6 cellular contexts compared by ENCODE assay signal in genomic region chr10:3535001-3535400, GRCh38.
"Had no signal": no experiment of that assay in that cellular context is flagged by ENCODE, and none has a peak within 500 bp of the region (broad histone marks: within the 10 kb centered on the region; RNA-seq: fewer than 3 reads in every experiment).

No MANE protein-coding gene starts in this region.

- H3K4me3 Mint-ChIP-seq: GM23338, H9, HFFc6 had no signal

- ATAC-seq: GM23338, HCT116, K562 had no signal

- H3K4me1 Mint-ChIP-seq: GM23338 had no signal

- H3K9me3 Mint-ChIP-seq: GM23338, H9, HFFc6 had no signal

- H3K27ac Mint-ChIP-seq: GM23338, H9, HFFc6 had no signal

- H3K4me3 ChIP-seq: GM23338, K562 had no signal

- H3K4me2 ChIP-seq: GM23338 had no signal

- DNase-seq: H9, HFFc6, KG1 had no signal
